Comparison of ENCODE assay signal across 15 cellular contexts in the genomic region with DNA sequence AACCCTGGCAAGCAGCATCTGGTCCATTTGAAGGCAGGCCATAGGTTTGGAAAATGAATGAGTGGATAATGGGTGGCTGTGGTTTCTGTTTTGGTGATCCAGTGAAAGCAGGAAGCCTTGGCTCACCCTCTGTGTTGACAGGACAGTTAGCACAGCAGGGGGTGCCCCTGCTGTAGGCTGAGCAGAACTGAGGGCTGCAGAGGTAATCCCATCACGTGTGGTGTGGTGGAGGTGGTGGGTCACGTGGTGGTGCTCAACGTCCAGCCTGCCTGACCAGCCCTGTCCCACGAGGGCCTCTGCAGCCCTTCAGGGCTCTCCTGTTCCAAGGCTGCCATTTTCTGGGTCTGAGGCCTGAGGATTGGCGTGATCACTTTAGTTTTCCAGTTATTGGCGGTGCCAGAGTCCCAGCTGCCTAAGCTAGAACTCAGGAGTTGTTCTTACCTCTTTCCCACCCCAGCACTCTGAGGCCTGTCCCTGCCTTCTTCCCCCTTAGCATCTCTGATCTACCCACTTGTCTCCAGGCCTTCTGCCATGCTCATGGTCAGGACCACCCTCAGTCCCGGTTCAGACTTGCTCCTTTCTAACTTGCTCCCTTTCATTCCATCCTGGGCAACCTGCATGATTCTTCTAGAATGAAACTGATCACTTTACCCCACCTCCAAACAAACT. TPM values are rescaled to one million over a fixed set of nuclear protein-coding genes. Genes with fewer than 3 reads are reported as not detected.
DNase-seq lines count a peak whose midpoint lies in the region; ATAC-seq and TF ChIP-seq lines count a peak whose summit lies in the region.
"Had no signal": no experiment of that assay in that cellular context is flagged by ENCODE, and none has a peak within 500 bp of the region (broad histone marks: within the 10 kb centered on the region; RNA-seq: fewer than 3 reads in every experiment).

No MANE protein-coding gene starts in this region.

- H3K27me3 Mint-ChIP-seq in stimulated activated naive CD8-positive, alpha-beta T cell treated with anti-CD3 and anti-CD28 coated beads, Interleukin-15, amount 100 ng/mL, for 72 hours: no peaks in the 10 kb centered on the region
- peaks cover 6% of the 10 kb centered on the region for H3K27me3 Mint-ChIP-seq in activated naive CD4-positive, alpha-beta T cell treated with anti-CD3 and anti-CD28 coated beads, Interleukin-2, amount 10 ng/mL, durations not matched to agents 7 days and 5 days
- H3K27me3 Mint-ChIP-seq in glutamatergic neuron (ENCODE audit: unreplicated experiment): peaks cover 15% of the 10 kb centered on the region

- H3K27ac Mint-ChIP-seq in stimulated activated naive CD8-positive, alpha-beta T cell treated with anti-CD3 and anti-CD28 coated beads, Interleukin-15, amount 100 ng/mL, for 72 hours: peak overlapping the region in 1 of 2 donors; percentile 34
- H3K27ac Mint-ChIP-seq in activated naive CD4-positive, alpha-beta T cell treated with anti-CD3 and anti-CD28 coated beads, Interleukin-2, amount 10 ng/mL, durations not matched to agents 7 days and 5 days: no peak overlapping the region
- H3K27ac Mint-ChIP-seq in glutamatergic neuron (ENCODE audit: unreplicated experiment): no peak overlapping the region

- peak; percentile 31 for ATAC-seq in stimulated activated naive CD8-positive, alpha-beta T cell treated with anti-CD3 and anti-CD28 coated beads, Interleukin-15, amount 100 ng/mL, for 72 hours

- H3K27ac ChIP-seq in caudate nucleus (ENCODE audit: low read depth, low read length): no peak overlapping the region
- H3K27ac ChIP-seq: esophagus muscularis mucosa, upper lobe of left lung had no signal

- H3K4me1 Mint-ChIP-seq in stimulated activated naive CD8-positive, alpha-beta T cell treated with anti-CD3 and anti-CD28 coated beads, Interleukin-15, amount 100 ng/mL, for 72 hours: no peaks in the 10 kb centered on the region
- H3K4me1 Mint-ChIP-seq in activated naive CD4-positive, alpha-beta T cell treated with anti-CD3 and anti-CD28 coated beads, Interleukin-2, amount 10 ng/mL, durations not matched to agents 7 days and 5 days: no peaks in the 10 kb centered on the region
- H3K4me1 Mint-ChIP-seq in glutamatergic neuron (ENCODE audit: low read depth, unreplicated experiment): peaks cover 26% of the 10 kb centered on the region

- DNase-seq in SIG-M5 treated with dmso at 0.1 percent for 504 hours (lab: John Stamatoyannopoulos, UW; ENCODE audit: unreplicated experiment) (peak; percentile 17), SIG-M5 (lab: John Stamatoyannopoulos, UW) (no peak), NCI-H146 (lab: John Stamatoyannopoulos, UW) (peak; percentile 86), dermis microvascular lymphatic vessel endothelial cell (ENCODE audit: low read depth in 2 of 2) (peak; percentile 15 to 48), caudate nucleus (lab: John Stamatoyannopoulos, UW) (no peak), glutamatergic neuron (no peak)
- DNase-seq in stimulated activated naive CD8-positive, alpha-beta T cell treated with anti-CD3 and anti-CD28 coated beads, Interleukin-15, amount 100 ng/mL, for 72 hours: no peak
- no peak for DNase-seq in activated naive CD4-positive, alpha-beta T cell treated with anti-CD3 and anti-CD28 coated beads, Interleukin-2, amount 10 ng/mL, durations not matched to agents 7 days and 5 days
- DNase-seq: activated CD4-positive, alpha-beta T cell treated with anti-CD3 and anti-CD28 coated beads for 1 hour; central memory CD4-positive, alpha-beta T cell; EL; NCI-H2171 treated with DMSO at 0.1 percent for 48 hours; SHP77 treated with DMSO at 0.1 percent for 48 hours; upper lobe of left lung had no signal

- H3K4me3 Mint-ChIP-seq in stimulated activated naive CD8-positive, alpha-beta T cell treated with anti-CD3 and anti-CD28 coated beads, Interleukin-15, amount 100 ng/mL, for 72 hours: no peak overlapping the region
- H3K4me3 Mint-ChIP-seq in activated naive CD4-positive, alpha-beta T cell treated with anti-CD3 and anti-CD28 coated beads, Interleukin-2, amount 10 ng/mL, durations not matched to agents 7 days and 5 days: no peak overlapping the region
- no peak overlapping the region for H3K4me3 Mint-ChIP-seq in glutamatergic neuron (ENCODE audit: unreplicated experiment)

- CTCF ChIA-PET in activated naive CD4-positive, alpha-beta T cell treated with anti-CD3 and anti-CD28 coated beads, Interleukin-2, amount 10 ng/mL, durations not matched to agents 7 days and 5 days (lab: Charles Lee): interaction anchor here (0.6 to 1.6 kb wide), 2 partner anchors 9 to 30 kb away, joined by 3 to 4 read pairs; no protein-coding TSS in a partner anchor

- TF ChIP-seq CTCF in glutamatergic neuron (IDR thresholded peaks at IDR 0.05; ENCODE audit: partially characterized antibody, unreplicated experiment): no peak

- H3K36me3 Mint-ChIP-seq in activated naive CD4-positive, alpha-beta T cell treated with anti-CD3 and anti-CD28 coated beads, Interleukin-2, amount 10 ng/mL, durations not matched to agents 7 days and 5 days: no peaks in the 10 kb centered on the region
- no peaks in the 10 kb centered on the region for H3K36me3 Mint-ChIP-seq in glutamatergic neuron (ENCODE audit: unreplicated experiment)

- no peaks in the 10 kb centered on the region for H3K9me3 Mint-ChIP-seq in stimulated activated naive CD8-positive, alpha-beta T cell treated with anti-CD3 and anti-CD28 coated beads, Interleukin-15, amount 100 ng/mL, for 72 hours
- H3K9me3 Mint-ChIP-seq in activated naive CD4-positive, alpha-beta T cell treated with anti-CD3 and anti-CD28 coated beads, Interleukin-2, amount 10 ng/mL, durations not matched to agents 7 days and 5 days: no peaks in the 10 kb centered on the region
- peaks cover 7% of the 10 kb centered on the region for H3K9me3 Mint-ChIP-seq in glutamatergic neuron (ENCODE audit: unreplicated experiment)

RNA-seq across cellular contexts. Expression of gene ACOX2, which starts 15.9 kb away (rescaled TPM):
- total RNA-seq in dermis microvascular lymphatic vessel endothelial cell (1.0 and 1.6 TPM in 2 replicates), glutamatergic neuron (ENCODE audit: unreplicated experiment) (0.59 TPM)

RNA-seq across cellular contexts. Expression of gene KCTD6, which starts 29.2 kb away (rescaled TPM):
- total RNA-seq in dermis microvascular lymphatic vessel endothelial cell (4.2 and 6.7 TPM in 2 replicates), glutamatergic neuron (ENCODE audit: unreplicated experiment) (21.1 TPM)

RNA-seq across cellular contexts. Expression of gene FAM107A, which starts 56.1 kb away (rescaled TPM):
- total RNA-seq in dermis microvascular lymphatic vessel endothelial cell (0.76 and 1.2 TPM in 2 replicates), glutamatergic neuron (ENCODE audit: unreplicated experiment) (not detected)

Comparison
In these comparisons a context has a peak if more than half of its experiments do, and no peak if none do; other contexts are left out.
1. DNase-seq: peak in SIG-M5 treated with dmso at 0.1 percent for 504 hours (single experiment), NCI-H146 (single experiment) and dermis microvascular lymphatic vessel endothelial cell (2 of 2); none in SIG-M5 (single experiment), stimulated activated naive CD8-positive, alpha-beta T cell treated with anti-CD3 and anti-CD28 coated beads, Interleukin-15, amount 100 ng/mL, for 72 hours (0 of 2), caudate nucleus (0 of 61), activated naive CD4-positive, alpha-beta T cell treated with anti-CD3 and anti-CD28 coated beads, Interleukin-2, amount 10 ng/mL, durations not matched to agents 7 days and 5 days (single experiment) and glutamatergic neuron (single experiment).